In the genomic region with DNA sequence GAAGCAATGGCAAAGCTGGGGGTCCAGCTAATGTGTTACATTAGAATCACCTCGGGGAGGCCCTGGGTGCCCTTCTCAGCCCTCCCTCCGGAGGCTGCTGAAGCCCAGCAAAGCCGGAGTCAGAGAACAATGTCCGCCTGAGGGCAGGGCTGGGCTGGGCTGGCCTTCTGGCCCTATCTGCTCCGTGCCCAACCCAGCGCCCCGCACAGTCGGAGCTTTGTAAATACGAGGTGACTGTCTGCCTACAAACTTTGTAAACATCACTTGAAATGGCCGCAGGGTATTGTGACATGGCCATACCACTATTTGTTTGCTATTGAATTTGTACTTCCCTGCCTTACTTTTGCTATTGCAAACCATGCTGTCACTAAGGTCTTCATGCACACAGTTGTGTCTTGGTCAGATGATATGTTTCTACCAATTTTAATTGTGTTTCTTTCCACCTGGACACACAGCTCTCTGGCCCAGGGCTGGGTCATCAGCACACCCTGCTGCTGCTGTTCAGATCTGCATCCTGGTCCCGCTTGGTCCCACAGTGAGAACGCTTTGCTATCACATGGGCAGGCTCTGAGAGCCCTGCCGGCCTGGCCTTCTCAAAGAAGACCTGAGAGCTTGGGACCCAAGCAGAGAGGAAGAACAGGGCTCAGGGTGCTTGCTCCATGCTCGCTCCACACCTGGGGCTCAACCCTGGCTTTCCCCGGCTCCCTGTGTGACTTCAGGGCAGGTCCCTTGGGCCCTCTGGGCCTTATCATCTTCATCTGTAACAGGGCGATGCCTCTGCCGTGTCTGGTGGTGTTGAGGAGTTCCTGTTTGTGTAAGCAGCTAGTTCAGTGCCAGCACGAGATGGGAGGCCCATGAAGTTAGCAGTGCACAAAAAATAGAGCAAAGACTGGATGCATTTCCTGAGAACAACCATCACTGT, we compare ENCODE assay signal across 7 cellular contexts. TPM values are rescaled to one million over a fixed set of nuclear protein-coding genes. Genes with fewer than 3 reads are reported as not detected.
A peak's percentile ranks its signal among the peaks of the same experiment; 100 is the strongest.
DNase-seq lines count a peak whose midpoint lies in the region; ATAC-seq and TF ChIP-seq lines count a peak whose summit lies in the region.

No MANE protein-coding gene starts in this region.

- CTCF ChIA-PET in WTC11 (lab: Charles Lee): interaction anchor here (1.8 kb wide), 1 partner anchor 15 kb away, joined by 6 read pairs; no protein-coding TSS in a partner anchor

- peaks cover 5% of the 10 kb centered on the region; the same call in 1 of the 2 replicates for H3K36me3 Mint-ChIP-seq in WTC11
- peaks cover 37% of the 10 kb centered on the region for H3K36me3 Mint-ChIP-seq in stimulated activated memory B cell treated with anti-CD40 and anti-IgM and Interleukin-4, amounts not matched to agents 10 μg/mL and 1 μg/mL and 100 μg/mL, for 72 hours

- H3K4me3 ChIP-seq in esophagus muscularis mucosa: no peak overlapping the region

- 71% methylated on average over 7 of the region's 18 CpGs for WGBS in esophagus muscularis mucosa

- intact Hi-C loops in esophagus muscularis mucosa (cut with DNase I): no loop called here

- TF ChIP-seq EP300 in esophagus muscularis mucosa (IDR thresholded peaks at IDR 0.05): no peak

- peaks cover 0 to 23% (median 11%) of the 10 kb centered on the region in 4 donors for H3K36me3 ChIP-seq in esophagus muscularis mucosa

- H3K4me3 Mint-ChIP-seq in WTC11: no peak overlapping the region
- no peak overlapping the region for H3K4me3 Mint-ChIP-seq in stimulated activated memory B cell treated with anti-CD40 and anti-IgM and Interleukin-4, amounts not matched to agents 10 μg/mL and 1 μg/mL and 100 μg/mL, for 72 hours

- H3K27me3 ChIP-seq in esophagus muscularis mucosa: no peaks in the 10 kb centered on the region

- peaks cover 3% of the 10 kb centered on the region; the same call in 1 of the 2 replicates for H3K4me1 Mint-ChIP-seq in WTC11
- peaks cover 21% of the 10 kb centered on the region for H3K4me1 Mint-ChIP-seq in stimulated activated memory B cell treated with anti-CD40 and anti-IgM and Interleukin-4, amounts not matched to agents 10 μg/mL and 1 μg/mL and 100 μg/mL, for 72 hours

- peak overlapping the region; percentile 76; the same call in 1 of the 2 replicates for H3K27ac Mint-ChIP-seq in WTC11
- peak overlapping the region; percentile 80 for H3K27ac Mint-ChIP-seq in stimulated activated memory B cell treated with anti-CD40 and anti-IgM and Interleukin-4, amounts not matched to agents 10 μg/mL and 1 μg/mL and 100 μg/mL, for 72 hours

- TF ChIP-seq POLR2A in esophagus muscularis mucosa (IDR thresholded peaks at IDR 0.05; ENCODE audit: low read depth): no peak

- no peaks in the 10 kb centered on the region for H3K27me3 Mint-ChIP-seq in WTC11 (ENCODE audit: low read depth)
- H3K27me3 Mint-ChIP-seq in stimulated activated memory B cell treated with anti-CD40 and anti-IgM and Interleukin-4, amounts not matched to agents 10 μg/mL and 1 μg/mL and 100 μg/mL, for 72 hours: peaks cover 4% of the 10 kb centered on the region

- POLR2A ChIA-PET in WTC11 (lab: Charles Lee): interaction anchor here (0.6 kb wide), 1 partner anchor 43 kb away, joined by 3 read pairs; no protein-coding TSS in a partner anchor

- H3K4me1 ChIP-seq in esophagus muscularis mucosa: peaks cover 0 to 16% (median 10%) of the 10 kb centered on the region in 4 donors

- TF ChIP-seq CTCF in WTC11 (IDR thresholded peaks at IDR 0.05) (no peak), omental fat pad (IDR thresholded peaks at IDR 0.05) (no peak), esophagus muscularis mucosa (IDR thresholded peaks at IDR 0.05) (no peak)

- H3K27ac ChIP-seq in esophagus muscularis mucosa (replicated peaks in 1 of 4): no peak overlapping the region

- H3K9me3 Mint-ChIP-seq in WTC11: no peaks in the 10 kb centered on the region
- H3K9me3 Mint-ChIP-seq in stimulated activated memory B cell treated with anti-CD40 and anti-IgM and Interleukin-4, amounts not matched to agents 10 μg/mL and 1 μg/mL and 100 μg/mL, for 72 hours: no peaks in the 10 kb centered on the region

- no peaks in the 10 kb centered on the region for H3K9me3 ChIP-seq in esophagus muscularis mucosa

- DNase-seq in HuH-7.5 (ENCODE audit: low spot score) (peak; percentile 80), WTC11 (ENCODE audit: low spot score) (no peak), fibroblast of gingiva (ENCODE audit: low read depth) (peak; percentile 21), omental fat pad (ENCODE audit: low spot score) (no peak), NCI-H524 (lab: John Stamatoyannopoulos, UW) (no peak), esophagus muscularis mucosa (ENCODE audit: extremely low spot score) (no peak)

- ATAC-seq in WTC11 (no peak), omental fat pad (ENCODE audit: low FRiP score) (no peak)
- peak; percentile 81 for ATAC-seq in stimulated activated memory B cell treated with anti-CD40 and anti-IgM and Interleukin-4, amounts not matched to agents 10 μg/mL and 1 μg/mL and 100 μg/mL, for 72 hours

TF ChIP-seq in WTC11, 78 proteins besides CTCF, POLR2A, EP300 and RAD21:
- TF ChIP-seq ESRRA (CRISPR knock-in tag; IDR thresholded peaks at IDR 0.05; ENCODE audit: borderline replicate concordance) (no peak), GABPB1 (CRISPR knock-in tag; IDR thresholded peaks at IDR 0.05) (peak; percentile 98), CREM (CRISPR knock-in tag; IDR thresholded peaks at IDR 0.05) (no peak), ZNF317 (CRISPR knock-in tag; IDR thresholded peaks at IDR 0.05; ENCODE audit: borderline replicate concordance, low read depth) (no peak)
TF ChIP-seq in WTC11: peak in this region for 1.

RNA-seq across cellular contexts. Expression of gene S100P, which starts 2.2 kb away (rescaled TPM):
- 0.55 TPM in 1 of 3 replicates, not detected in the others for total RNA-seq in WTC11 (2021)
- 10 to 100 TPM in 1 of 4 donors, 1 to 10 TPM in 1, under 1 TPM in 1, not detected in 1; 0.60 to 10.9 (median 1.1) TPM for total RNA-seq in omental fat pad
- under 1 TPM in 1 of 4 donors, not detected in 3; 0.99 TPM for total RNA-seq in esophagus muscularis mucosa

RNA-seq across cellular contexts. Expression of gene MRFAP1L1, which starts 13.7 kb away (rescaled TPM):
- 52.0 to 56.9 TPM (median 54.4 TPM) in 3 replicates for total RNA-seq in WTC11 (2021)
- total RNA-seq in omental fat pad: 10 to 100 TPM; 42.7 to 56.3 (median 45.9) TPM
- 10 to 100 TPM; 55.2 to 60.0 (median 57.0) TPM for total RNA-seq in esophagus muscularis mucosa

RNA-seq across cellular contexts. Expression of gene BLOC1S4, which starts 20.1 kb away (rescaled TPM):
- total RNA-seq in WTC11 (2021) (21.4 to 23.4 TPM (median 21.9 TPM) in 3 replicates), omental fat pad (10 to 100 TPM; 12.3 to 23.3 (median 13.9) TPM), esophagus muscularis mucosa (10 to 100 TPM; 15.8 to 21.9 (median 17.9) TPM)

RNA-seq across cellular contexts. Expression of gene MRFAP1, which starts 55.4 kb away (rescaled TPM):
- total RNA-seq in WTC11 (2021) (296 to 319 TPM (median 303 TPM) in 3 replicates), omental fat pad (100 to 1,000 TPM; 125 to 149 (median 140) TPM), esophagus muscularis mucosa (100 to 1,000 TPM; 155 to 331 (median 234) TPM)

Comparison
In these comparisons a context has a peak if more than half of its experiments do, and no peak if none do; other contexts are left out.
1. DNase-seq: peak in HuH-7.5 (single experiment) and fibroblast of gingiva (single experiment); none in WTC11 (single experiment), omental fat pad (single experiment), NCI-H524 (0 of 2) and esophagus muscularis mucosa (single experiment).